Comparison of ENCODE assay signal across 1 cellular context in genomic region chr6:116570856-116571682, GRCh38.
TF ChIP-seq lines count a peak whose summit lies in the region.

TSS of gene RWDD1 (plus strand) at chr6:116571504. CDS start at chr6:116571583, 79 bp downstream.

TF ChIP-seq in K562, 482 proteins besides CTCF, POLR2A, EP300 and RAD21 (continued from another document and continues in another):
- TF ChIP-seq CEBPZ (IDR thresholded peaks at IDR 0.05; ENCODE audit: borderline replicate concordance, low read depth, low read length) (no peak), MGA (IDR thresholded peaks at IDR 0.05) (no peak), MNT (conservative IDR thresholded peaks at IDR 0.05) (peak; percentile 89 to 95), ZNF253 (CRISPR knock-in tag; conservative IDR thresholded peaks at IDR 0.05) (no peak), HDAC1 (IDR thresholded peaks at IDR 0.05) (peak in 1 of 2 experiments; percentile 89; a peak in 2 of 4 replicates), ZNF644 (tag; IDR thresholded peaks at IDR 0.05; ENCODE audit: low read depth) (no peak), DPF2 (IDR thresholded peaks at IDR 0.05) (peak; percentile 22; the same call in 1 of the 2 replicates), NONO (IDR thresholded peaks at IDR 0.05; ENCODE audit: low read depth in 2 of 2, low read length in 1 of 2) (peak in 1 of 2 experiments; percentile 38; a peak in 1 of 4 replicates), UBTF (IDR thresholded peaks at IDR 0.05; ENCODE audit: borderline replicate concordance in 1 of 2, low read depth in 2 of 2, low read length in 2 of 2) (peak; percentile 90 to 97), MTA2 (IDR thresholded peaks at IDR 0.05; ENCODE audit: low read depth) (no peak), HMGN3 (IDR thresholded peaks at IDR 0.05; ENCODE audit: borderline replicate concordance, extremely low read depth, insufficient read length, low read depth, low read length) (peak; percentile 81), ZNF444 (CRISPR knock-in tag; IDR thresholded peaks at IDR 0.05) (no peak), BRD4 (IDR thresholded peaks at IDR 0.05) (no peak), TEAD1 (CRISPR knock-in tag; IDR thresholded peaks at IDR 0.05) (peak; percentile 26 to 43; a peak in 2 of 4 replicates), IFI16 (CRISPR knock-in tag; IDR thresholded peaks at IDR 0.05) (no peak), HINFP (tag; conservative IDR thresholded peaks at IDR 0.05; ENCODE audit: low read depth) (no peak), SFPQ (IDR thresholded peaks at IDR 0.05; ENCODE audit: low read depth, low read length) (no peak), ZNF12 (CRISPR knock-in tag; IDR thresholded peaks at IDR 0.05) (0 out of 2 replicates have a peak, but pooled peaks have one; percentile 7), FOXJ2 (tag; IDR thresholded peaks at IDR 0.05) (peak; percentile 60; the same call in 1 of the 2 replicates), ZNF274 (IDR thresholded peaks at IDR 0.05; ENCODE audit: borderline replicate concordance, low read depth, low read length) (no peak), E2F6 (IDR thresholded peaks at IDR 0.05; ENCODE audit: borderline replicate concordance in 1 of 2, extremely low read depth in 1 of 2, insufficient read depth in 1 of 2, insufficient read length in 1 of 2, low read depth in 1 of 2, low read length in 1 of 2, poor library complexity in 1 of 2, severe bottlenecking in 1 of 2) (peak; percentile 36 to 53), ASH1L (IDR thresholded peaks at IDR 0.05; ENCODE audit: borderline replicate concordance, low read depth, partially characterized antibody) (no peak)
